Comparison of ENCODE assay signal across 8 cellular contexts in genomic region chr1:164611754-164612642, GRCh38. TPM values are rescaled to one million over a fixed set of nuclear protein-coding genes. Genes with fewer than 3 reads are reported as not detected.
DNase-seq lines count a peak whose midpoint lies in the region; ATAC-seq and TF ChIP-seq lines count a peak whose summit lies in the region.

No MANE protein-coding gene starts in this region.

- 20 to 68% methylated on average over 11 of the region's 11 CpGs for WGBS in sigmoid colon, 2 donors

- no peak for TF ChIP-seq POLR2A in sigmoid colon (IDR thresholded peaks at IDR 0.05)

- H3K27ac ChIP-seq in sigmoid colon = peak overlapping the region; percentile 29 to 67 (median 60)

- H3K27me3 ChIP-seq in sigmoid colon = no peaks in the 10 kb centered on the region

- TF ChIP-seq EP300 in sigmoid colon (IDR thresholded peaks at IDR 0.05) = no peak

- no peaks in the 10 kb centered on the region for H3K36me3 ChIP-seq in sigmoid colon

- intact Hi-C loops in sigmoid colon (cut with DNase I) = no loop called here

- no peak overlapping the region for H3K4me3 ChIP-seq in sigmoid colon

- DNase-seq in HT-29 (ENCODE audit: low spot score) (peak; percentile 90), RPMI7951 (ENCODE audit: low read depth) (peak; percentile 72), glomerular endothelial cell (ENCODE audit: extremely low read depth, low read depth, low spot score) (peak; percentile 12), sigmoid colon (no peak), KG1 (lab: John Stamatoyannopoulos, UW) (no peak)
- no peak for DNase-seq in stimulated activated CD4-positive, alpha-beta T cell treated with anti-CD3 and anti-CD28 coated beads, Interleukin-2, amount 100 ng/mL, for 24 hours

- peaks cover 0 to 100% (median 92%) of the 10 kb centered on the region in 4 donors for H3K4me1 ChIP-seq in sigmoid colon

- no peaks in the 10 kb centered on the region for H3K9me3 ChIP-seq in sigmoid colon

- no peak for ATAC-seq in GM19452 (IDR thresholded peaks at IDR 0.05; ENCODE audit: unreplicated experiment)
- no peak for ATAC-seq in HG02981 (IDR thresholded peaks at IDR 0.05; ENCODE audit: unreplicated experiment)

- no peak for TF ChIP-seq CTCF in sigmoid colon (IDR thresholded peaks at IDR 0.05)

RNA-seq across cellular contexts. Expression of gene PBX1, which starts 53.0 kb away (rescaled TPM):
- total RNA-seq in HT-29 (2014; rRNA removed; shearing (Covaris generic)) = 5.1 and 11.1 TPM in 2 replicates
- 1.7 and 2.4 TPM in 2 replicates for total RNA-seq in RPMI7951 (2014; rRNA removed; shearing (Covaris generic))
- total RNA-seq in glomerular endothelial cell = 8.7 and 11.5 TPM in 2 replicates
- 100 to 1,000 TPM; 118 to 168 (median 161) TPM for total RNA-seq in sigmoid colon
- 10 to 100 TPM in 2 of 3 donors, 1 to 10 TPM in 1; 6.7 to 18.0 (median 11.4) TPM for polyA plus RNA-seq in sigmoid colon

Comparison
In these comparisons a context has a peak if more than half of its experiments do, and no peak if none do; other contexts are left out.
1. DNase-seq: peak in HT-29 (single experiment), RPMI7951 (single experiment) and glomerular endothelial cell (single experiment); none in sigmoid colon (single experiment), KG1 (single experiment) and stimulated activated CD4-positive, alpha-beta T cell treated with anti-CD3 and anti-CD28 coated beads, Interleukin-2, amount 100 ng/mL, for 24 hours (0 of 2).